10 cellular contexts compared by ENCODE assay signal in genomic region chr12:50087995-50088394, GRCh38. TPM values are rescaled to one million over a fixed set of nuclear protein-coding genes. Genes with fewer than 3 reads are reported as not detected.
DNase-seq lines count a peak whose midpoint lies in the region; ATAC-seq and TF ChIP-seq lines count a peak whose summit lies in the region.
"Had no signal": no experiment of that assay in that cellular context is flagged by ENCODE, and none has a peak within 500 bp of the region (broad histone marks: within the 10 kb centered on the region; RNA-seq: fewer than 3 reads in every experiment).

No MANE protein-coding gene starts in this region.

- H3K4me1 ChIP-seq in adipocyte (ENCODE audit: control insufficient read depth, insufficient read depth, low read length) = peaks cover 44% of the 10 kb centered on the region

- H3K9ac ChIP-seq in adipocyte (ENCODE audit: low read length) = peak overlapping the region; percentile 76

- POLR2A ChIA-PET in AG04450 (lab: Yijun Ruan, JAX) = interaction anchor here (0.6 to 1.1 kb wide), 3 partner anchors 24 to 400 kb away, joined by 3 read pairs; partner anchors contain the start of gene COX14

- H3K27ac Mint-ChIP-seq in HFFc6 = peak overlapping the region; percentile 85
- H3K27ac Mint-ChIP-seq: T-helper 1 cell treated with Interleukin-12 subunit alpha and Interleukin-12 subunit beta and Interleukin-4 antibody, amounts not matched to agents 30 μg/mL and 1 μg/mL, for 36 hours had no signal

- peaks cover 52% of the 10 kb centered on the region for H3K36me3 ChIP-seq in adipocyte (ENCODE audit: control insufficient read depth, insufficient read depth, low read length, severe bottlenecking)

- no peaks in the 10 kb centered on the region; the same call in 1 of the 2 replicates for H3K27me3 Mint-ChIP-seq in HFFc6 (ENCODE audit: insufficient read depth)

- H3K4me3 Mint-ChIP-seq in HFFc6 = peak overlapping the region; percentile 67
- H3K4me3 Mint-ChIP-seq: T-helper 1 cell treated with Interleukin-12 subunit alpha and Interleukin-12 subunit beta and Interleukin-4 antibody, amounts not matched to agents 30 μg/mL and 1 μg/mL, for 36 hours had no signal

- no peak for TF ChIP-seq CTCF in AG04450 (IDR thresholded peaks at IDR 0.05; ENCODE audit: low read depth, low read length)
- no peak for TF ChIP-seq CTCF in HFFc6 (IDR thresholded peaks at IDR 0.05)

- no peaks in the 10 kb centered on the region for H3K9me3 Mint-ChIP-seq in HFFc6
- H3K9me3 Mint-ChIP-seq: T-helper 1 cell treated with Interleukin-12 subunit alpha and Interleukin-12 subunit beta and Interleukin-4 antibody, amounts not matched to agents 30 μg/mL and 1 μg/mL, for 36 hours had no signal

- ATAC-seq in GM19023 (IDR thresholded peaks at IDR 0.05; ENCODE audit: unreplicated experiment) = no peak
- ATAC-seq in GM21786 (IDR thresholded peaks at IDR 0.05; ENCODE audit: unreplicated experiment) = no peak

- H3K27me3 ChIP-seq in AG04450 (ENCODE audit: control insufficient read depth, insufficient read depth, low read length) = no peaks in the 10 kb centered on the region
- no peaks in the 10 kb centered on the region for H3K27me3 ChIP-seq in adipocyte (replicated peaks; ENCODE audit: control insufficient read depth, insufficient read depth, low read length)

- DNase-seq in AG04450 (ENCODE audit: low read depth, low spot score) (no peak), HFFc6 (peak; percentile 64), adipocyte (ENCODE audit: low read depth) (peak; percentile 55), kidney tubule cell (ENCODE audit: low spot score) (peak; percentile 37), DMS79 (lab: John Stamatoyannopoulos, UW) (no peak), NCI-H187 treated with DMSO at 0.1 percent for 48 hours (lab: John Stamatoyannopoulos, UW) (no peak)

- H3K4me1 Mint-ChIP-seq in HFFc6 (ENCODE audit: low read depth) = peaks cover 50% of the 10 kb centered on the region

- H3K4me3 ChIP-seq in AG04450 (ENCODE audit: low read depth, low read length) (no peak overlapping the region), adipocyte (ENCODE audit: low read length) (peak overlapping the region; percentile 46)

- peaks cover 24% of the 10 kb centered on the region for H3K36me3 Mint-ChIP-seq in HFFc6 (ENCODE audit: low read depth)

- H3K9me3 ChIP-seq in AG04450 (ENCODE audit: control insufficient read depth, insufficient read depth, low read length) = no peaks in the 10 kb centered on the region
- no peaks in the 10 kb centered on the region for H3K9me3 ChIP-seq in adipocyte (ENCODE audit: control insufficient read depth, low read length)

- CTCF ChIA-PET in AG04450 (lab: Charles Lee) = interaction anchor here (0.6 to 2.6 kb wide), 16 partner anchors 9 to 227 kb away, joined by 3 to 28 read pairs (median 4); partner anchors contain the start of genes COX14 and GPD1

- H3K27ac ChIP-seq in AG04450 (ENCODE audit: low read depth, low read length) = peak overlapping the region; percentile 68
- H3K27ac ChIP-seq: C4-2B had no signal

RNA-seq across cellular contexts. Expression of gene SMARCD1, which starts 2.9 kb away (rescaled TPM):
- polyA plus RNA-seq in AG04450 (2011; rRNA removed) = 57.2 and 65.1 TPM in 2 replicates
- polyA minus RNA-seq in AG04450 (2011; rRNA and poly(A)+ RNA removed) = 78.2 and 79.2 TPM in 2 replicates
- 10 to 100 TPM; 37.6 to 59.1 (median 44.2) TPM for total RNA-seq in HFFc6 (2021; fragmentation: NEBNext Ultra II Directional; extraction: Animal tissue kit (Norgen Biotek cat#: 25700))

RNA-seq across cellular contexts. Expression of gene GPD1, which starts 15.8 kb away (rescaled TPM):
- polyA plus RNA-seq in AG04450 (2011; rRNA removed) = 0.04 and 0.05 TPM in 2 replicates
- not detected in 2 replicates for polyA minus RNA-seq in AG04450 (2011; rRNA and poly(A)+ RNA removed)
- total RNA-seq in HFFc6 (2021; fragmentation: NEBNext Ultra II Directional; extraction: Animal tissue kit (Norgen Biotek cat#: 25700)) = under 1 TPM in 1 of 6 experiments, not detected in 5; 0.20 TPM

RNA-seq across cellular contexts. Expression of gene COX14, which starts 24.0 kb away (rescaled TPM):
- polyA plus RNA-seq in AG04450 (2011; rRNA removed) = 77.0 and 90.6 TPM in 2 replicates
- polyA minus RNA-seq in AG04450 (2011; rRNA and poly(A)+ RNA removed) = 22.2 and 30.6 TPM in 2 replicates
- 10 to 100 TPM; 44.4 to 77.8 (median 53.4) TPM for total RNA-seq in HFFc6 (2021; fragmentation: NEBNext Ultra II Directional; extraction: Animal tissue kit (Norgen Biotek cat#: 25700))

RNA-seq across cellular contexts. Expression of gene ASIC1, which starts 30.6 kb away (rescaled TPM):
- polyA plus RNA-seq in AG04450 (2011; rRNA removed) = 9.9 and 10.2 TPM in 2 replicates
- 10.4 and 13.4 TPM in 2 replicates for polyA minus RNA-seq in AG04450 (2011; rRNA and poly(A)+ RNA removed)
- 1 to 10 TPM; 1.3 to 2.4 (median 1.6) TPM for total RNA-seq in HFFc6 (2021; fragmentation: NEBNext Ultra II Directional; extraction: Animal tissue kit (Norgen Biotek cat#: 25700))

Comparison
In these comparisons a context has a peak if more than half of its experiments do, and no peak if none do; other contexts are left out.
1. DNase-seq: peak in HFFc6 (single experiment), adipocyte (single experiment) and kidney tubule cell (single experiment); none in AG04450 (single experiment), DMS79 (single experiment) and NCI-H187 treated with DMSO at 0.1 percent for 48 hours (single experiment).